8 cellular contexts compared by ENCODE assay signal in genomic region chr5:139481580-139482049, GRCh38. TPM values are rescaled to one million over a fixed set of nuclear protein-coding genes. Genes with fewer than 3 reads are reported as not detected.
DNase-seq lines count a peak whose midpoint lies in the region; ATAC-seq and TF ChIP-seq lines count a peak whose summit lies in the region.

No MANE protein-coding gene starts in this region.

- WGBS in mesendoderm (ENCODE audit: extremely low coverage, insufficient coverage, low lambda C conversion rate): no CpG with 5 or more reads among the region's 5 CpGs

- no peak overlapping the region for H3K4ac ChIP-seq in mesendoderm (ENCODE audit: low read depth, low read length)

- peaks cover 20% of the 10 kb centered on the region for H3K4me1 ChIP-seq in PC-3 (ENCODE audit: insufficient read depth, low read length)
- H3K4me1 ChIP-seq in duodenal mucosa (ENCODE audit: control insufficient read depth in 1 of 2, insufficient read depth in 2 of 2, low read length in 2 of 2): peaks cover 12 to 27% of the 10 kb centered on the region in 2 donors
- peaks cover 21 to 32% of the 10 kb centered on the region in 2 donors for H3K4me1 ChIP-seq in naive thymus-derived CD4-positive, alpha-beta T cell (ENCODE audit: control insufficient read depth in 2 of 2, insufficient read depth in 2 of 2, low read length in 2 of 2)
- H3K4me1 ChIP-seq in mesendoderm (ENCODE audit: control insufficient read depth, low read depth, low read length): no peaks in the 10 kb centered on the region

- CTCF ChIA-PET in PC-3 (lab: Charles Lee): no interaction called here
- CTCF ChIA-PET in naive thymus-derived CD4-positive, alpha-beta T cell (lab: Charles Lee): interaction anchor here (0.6 to 4.0 kb wide), 13 partner anchors 8 to 1786 kb away, joined by 3 to 26 read pairs (median 4); partner anchors contain the start of genes DNAJC18 and SMIM33

- peak overlapping the region; percentile 86 to 99 (median 94) for H3K4me3 Mint-ChIP-seq in naive thymus-derived CD4-positive, alpha-beta T cell
- no peak overlapping the region for H3K4me3 Mint-ChIP-seq in progenitor cell of endocrine pancreas (ENCODE audit: low read depth)

- no peaks in the 10 kb centered on the region for H3K79me2 ChIP-seq in PC-3 (ENCODE audit: low read length)
- no peaks in the 10 kb centered on the region for H3K79me2 ChIP-seq in mesendoderm (ENCODE audit: control insufficient read depth, insufficient read depth, low read length)

- H3F3A ChIP-seq in PC-3 (ENCODE audit: low read length, unreplicated experiment): no peaks in the 10 kb centered on the region

- H2BK15ac ChIP-seq in mesendoderm (replicated peaks; ENCODE audit: low read depth): no peak overlapping the region

- H3K36me3 ChIP-seq in PC-3 (ENCODE audit: low read depth, low read length): no peaks in the 10 kb centered on the region
- peaks cover 0 to 12% of the 10 kb centered on the region in 2 donors for H3K36me3 ChIP-seq in duodenal mucosa (ENCODE audit: control insufficient read depth in 1 of 2, insufficient read depth in 2 of 2, low read length in 2 of 2)
- H3K36me3 ChIP-seq in naive thymus-derived CD4-positive, alpha-beta T cell (ENCODE audit: control insufficient read depth in 2 of 3, insufficient read depth in 3 of 3, low read length in 3 of 3): peaks cover 4 to 32% (median 13%) of the 10 kb centered on the region in 3 experiments
- H3K36me3 ChIP-seq in mesendoderm (ENCODE audit: control insufficient read depth, insufficient read depth, low read length): no peaks in the 10 kb centered on the region

- H2AK5ac ChIP-seq in mesendoderm (ENCODE audit: low read length): no peak overlapping the region

- no peaks in the 10 kb centered on the region for H3K27me3 Mint-ChIP-seq in naive thymus-derived CD4-positive, alpha-beta T cell
- peaks cover 3% of the 10 kb centered on the region for H3K27me3 Mint-ChIP-seq in progenitor cell of endocrine pancreas

- no peaks in the 10 kb centered on the region for H3K9me2 ChIP-seq in PC-3 (replicated peaks; ENCODE audit: low read length)

- BruUV-seq in PC-3 (replicated peaks; lab: Mats Ljungman, UMichigan): no TSS peak

- H3K79me1 ChIP-seq in mesendoderm (ENCODE audit: low read length): no peaks in the 10 kb centered on the region

- TF ChIP-seq CTCF in PC-3 (conservative IDR thresholded peaks at IDR 0.05; ENCODE audit: low read depth, low read length) (0 out of 2 replicates have a peak, but pooled peaks have one; percentile 15), progenitor cell of endocrine pancreas (IDR thresholded peaks at IDR 0.05; ENCODE audit: unreplicated experiment) (no peak)

- peak overlapping the region; percentile 94 to 99 (median 96) for H3K27ac Mint-ChIP-seq in naive thymus-derived CD4-positive, alpha-beta T cell
- no peak overlapping the region for H3K27ac Mint-ChIP-seq in progenitor cell of endocrine pancreas

- intact Hi-C loops in PC-3 (cut with micrococcal nuclease): no loop called here
- intact Hi-C loops in naive thymus-derived CD4-positive, alpha-beta T cell (cut with micrococcal nuclease): loop anchor here (1.0 to 2.0 kb wide), 10 partner anchors 7 to 938 kb away; partner anchors contain the start of genes DNAJC18 (in 2 of the 2), ETF1 (in 1 of the 2) and UBE2D2 (in 1 of the 2)

- peaks cover 26 to 50% (median 40%) of the 10 kb centered on the region in 7 donors for H3K4me1 Mint-ChIP-seq in naive thymus-derived CD4-positive, alpha-beta T cell
- H3K4me1 Mint-ChIP-seq in progenitor cell of endocrine pancreas (ENCODE audit: low read depth): no peaks in the 10 kb centered on the region

- no peak overlapping the region for H4K5ac ChIP-seq in mesendoderm (ENCODE audit: low read length)

- DNase-seq in stimulated activated CD4-positive, alpha-beta T cell treated with anti-CD3 and anti-CD28 coated beads, Interleukin-1b, Interleukin-23, amount 100 ng/mL, for 48 hours: peak; percentile 35
- DNase-seq in stimulated activated CD4-positive, alpha-beta T cell treated with anti-CD3 and anti-CD28 coated beads, Interleukin-4, amount 100 ng/mL, for 4 hours: no peak
- DNase-seq in PC-3 (no peak), mesendoderm (no peak), NCI-H2107 treated with DMSO at 0.1 percent for 48 hours (lab: John Stamatoyannopoulos, UW; ENCODE audit: unreplicated experiment) (no peak), progenitor cell of endocrine pancreas (ENCODE audit: low spot score, unreplicated experiment) (no peak)
- peak in 2 of 9 donors; percentile 34 to 41 for DNase-seq in naive thymus-derived CD4-positive, alpha-beta T cell

- peak; percentile 30 for ATAC-seq in PC-3
- ATAC-seq in naive thymus-derived CD4-positive, alpha-beta T cell: peak; percentile 36

- H3K27me3 ChIP-seq in PC-3 (ENCODE audit: low read length) (no peaks in the 10 kb centered on the region), duodenal mucosa (ENCODE audit: control insufficient read depth in 1 of 2, insufficient read depth in 2 of 2, low read length in 2 of 2) (no peaks in the 10 kb centered on the region), mesendoderm (ENCODE audit: insufficient read depth, low read length, poor library complexity) (no peaks in the 10 kb centered on the region)
- H3K27me3 ChIP-seq in naive thymus-derived CD4-positive, alpha-beta T cell (ENCODE audit: control insufficient read depth in 2 of 2, insufficient read depth in 2 of 2, low read length in 2 of 2): no peaks in the 10 kb centered on the region

- no peaks in the 10 kb centered on the region for H4K20me1 ChIP-seq in PC-3 (ENCODE audit: low read length)

- H3K18ac ChIP-seq in mesendoderm (ENCODE audit: low read length): no peak overlapping the region

- H3K36me3 Mint-ChIP-seq in naive thymus-derived CD4-positive, alpha-beta T cell: peaks cover 0 to 26% (median 16%) of the 10 kb centered on the region in 5 donors
- H3K36me3 Mint-ChIP-seq in progenitor cell of endocrine pancreas (ENCODE audit: insufficient read depth): no peaks in the 10 kb centered on the region

- peak overlapping the region; percentile 77 for H3K4me2 ChIP-seq in PC-3 (ENCODE audit: low read length)
- H3K4me2 ChIP-seq in mesendoderm (ENCODE audit: low read length): no peak overlapping the region

- H3K27ac ChIP-seq in PC-3 (ENCODE audit: low read length) (peak overlapping the region; percentile 90), duodenal mucosa (ENCODE audit: low read depth, low read length) (peak overlapping the region; percentile 84), mesendoderm (ENCODE audit: low read depth, low read length) (no peak overlapping the region)
- H3K27ac ChIP-seq in naive thymus-derived CD4-positive, alpha-beta T cell (ENCODE audit: low read depth, low read length): peak overlapping the region; percentile 80

- H2BK5ac ChIP-seq in mesendoderm (ENCODE audit: low read length): no peak overlapping the region

- H3K9me3 ChIP-seq in PC-3 (ENCODE audit: low read length) (no peaks in the 10 kb centered on the region), duodenal mucosa (ENCODE audit: control insufficient read depth in 1 of 2, low read length in 2 of 2) (no peaks in the 10 kb centered on the region)
- H3K9me3 ChIP-seq in naive thymus-derived CD4-positive, alpha-beta T cell (ENCODE audit: control insufficient read depth in 2 of 3, low read length in 3 of 3): no peaks in the 10 kb centered on the region

- no peaks in the 10 kb centered on the region for H3K9me3 Mint-ChIP-seq in naive thymus-derived CD4-positive, alpha-beta T cell
- no peaks in the 10 kb centered on the region for H3K9me3 Mint-ChIP-seq in progenitor cell of endocrine pancreas (ENCODE audit: low read depth)

- no peak overlapping the region for H4K8ac ChIP-seq in mesendoderm (ENCODE audit: low read depth, low read length)

- H3K9ac ChIP-seq in PC-3 (ENCODE audit: low read length): peak overlapping the region; percentile 52
- peak overlapping the region; percentile 72 for H3K9ac ChIP-seq in duodenal mucosa (ENCODE audit: low read depth in 1 of 2, low read length in 2 of 2)
- no peak overlapping the region for H3K9ac ChIP-seq in mesendoderm (ENCODE audit: low read length)

- POLR2A ChIA-PET in PC-3 (lab: Charles Lee; ENCODE audit: unreplicated experiment): interaction anchor here (0.7 kb wide), 1 partner anchor 68 kb away, joined by 3 read pairs; no protein-coding TSS in a partner anchor
- POLR2A ChIA-PET in naive thymus-derived CD4-positive, alpha-beta T cell (lab: Charles Lee): interaction anchor here (0.6 to 7.2 kb wide), 19 partner anchors 11 to 938 kb away, joined by 3 to 83 read pairs (median 7); partner anchors contain the start of genes DNAJC18, ETF1, PAIP2 and SMIM33

- H3K4me3 ChIP-seq in PC-3 (ENCODE audit: low read length) (peak overlapping the region; percentile 53), duodenal mucosa (ENCODE audit: low read depth in 1 of 2, low read length in 2 of 2) (peak overlapping the region; percentile 66 to 68), mesendoderm (ENCODE audit: low read length) (no peak overlapping the region)
- H3K4me3 ChIP-seq in naive thymus-derived CD4-positive, alpha-beta T cell (ENCODE audit: low read length): peak overlapping the region; percentile 87

- peak overlapping the region; percentile 80 for H2AFZ ChIP-seq in PC-3 (ENCODE audit: low read length)

- H3K56ac ChIP-seq in mesendoderm (ENCODE audit: low read length): no peak overlapping the region

- H2BK120ac ChIP-seq in mesendoderm (ENCODE audit: low read depth, low read length): no peak overlapping the region

- H3K23ac ChIP-seq in mesendoderm (ENCODE audit: low read length): no peak overlapping the region

RNA-seq across cellular contexts. Expression of gene STING1, which starts 0.9 kb away (rescaled TPM):
- total RNA-seq in PC-3 (2014; rRNA removed): 6.5 and 12.6 TPM in 2 replicates
- total RNA-seq in naive thymus-derived CD4-positive, alpha-beta T cell: 100 to 1,000 TPM; 124 to 213 (median 130) TPM
- polyA plus RNA-seq in naive thymus-derived CD4-positive, alpha-beta T cell: 100 to 1,000 TPM in 1 of 2 donors, 10 to 100 TPM in 1; 84.6 to 150 TPM
- 0.34 TPM for polyA plus RNA-seq in mesendoderm (2013, experiment 1 of 2)
- polyA plus RNA-seq in mesendoderm (2013, experiment 2 of 2): 0.28 TPM
- 0.53 TPM in 1 of 2 replicates, not detected in the other for total RNA-seq in progenitor cell of endocrine pancreas

RNA-seq across cellular contexts. Expression of gene SMIM33, which starts 10.8 kb away (rescaled TPM):
- total RNA-seq in PC-3 (2014; rRNA removed) (not detected in 2 replicates), progenitor cell of endocrine pancreas (not detected in 2 replicates)
- total RNA-seq in naive thymus-derived CD4-positive, alpha-beta T cell: under 1 TPM in 3 of 5 experiments, not detected in 2; 0.14 to 0.99 (median 0.27) TPM
- polyA plus RNA-seq in naive thymus-derived CD4-positive, alpha-beta T cell: under 1 TPM; 0.09 to 0.64 TPM
- polyA plus RNA-seq in mesendoderm (2013, experiment 1 of 2): not detected
- polyA plus RNA-seq in mesendoderm (2013, experiment 2 of 2): not detected

RNA-seq across cellular contexts. Expression of gene ECSCR, which starts 19.1 kb away (rescaled TPM):
- 0.36 TPM in 1 of 2 replicates, not detected in the other for total RNA-seq in PC-3 (2014; rRNA removed)
- total RNA-seq in naive thymus-derived CD4-positive, alpha-beta T cell: under 1 TPM in 3 of 5 experiments, not detected in 2; 0.37 to 0.73 (median 0.38) TPM
- polyA plus RNA-seq in naive thymus-derived CD4-positive, alpha-beta T cell: under 1 TPM in 1 of 2 donors, not detected in 1; 0.19 TPM
- polyA plus RNA-seq in mesendoderm (2013, experiment 1 of 2): 5.7 TPM
- polyA plus RNA-seq in mesendoderm (2013, experiment 2 of 2): 6.4 TPM
- not detected in 2 replicates for total RNA-seq in progenitor cell of endocrine pancreas

RNA-seq across cellular contexts. Expression of gene DNAJC18, which starts 42.3 kb away (rescaled TPM):
- total RNA-seq in PC-3 (2014; rRNA removed) (3.2 and 4.4 TPM in 2 replicates), progenitor cell of endocrine pancreas (23.1 and 23.3 TPM in 2 replicates)
- total RNA-seq in naive thymus-derived CD4-positive, alpha-beta T cell: 1 to 10 TPM; 2.2 to 9.7 (median 4.9) TPM
- 1 to 10 TPM; 3.8 to 6.8 TPM for polyA plus RNA-seq in naive thymus-derived CD4-positive, alpha-beta T cell
- 19.2 TPM for polyA plus RNA-seq in mesendoderm (2013, experiment 1 of 2)
- 16.9 TPM for polyA plus RNA-seq in mesendoderm (2013, experiment 2 of 2)
